Comparison of ENCODE assay signal across 29 cellular contexts in the genomic region with DNA sequence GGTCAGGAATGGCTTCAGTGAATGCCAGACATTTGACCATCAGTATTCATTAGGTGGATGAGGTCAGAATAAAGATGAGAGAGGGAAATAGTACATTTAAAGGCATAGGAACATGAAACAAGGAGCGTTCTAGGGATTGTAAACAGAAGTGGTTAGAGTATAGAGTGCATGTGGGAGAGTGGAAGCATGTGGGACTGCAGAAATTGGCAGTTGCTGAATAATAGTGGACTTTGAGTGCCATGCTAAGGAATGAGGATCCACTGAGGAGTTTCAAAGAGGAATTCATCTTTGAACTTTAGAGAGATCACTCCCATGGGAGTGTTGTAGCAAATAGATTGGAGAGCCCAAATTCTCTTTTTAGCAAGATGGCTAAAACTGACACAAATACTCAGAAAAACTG. TPM values are rescaled to one million over a fixed set of nuclear protein-coding genes. Genes with fewer than 3 reads are reported as not detected.
"Had no signal": no experiment of that assay in that cellular context is flagged by ENCODE, and none has a peak within 500 bp of the region (broad histone marks: within the 10 kb centered on the region; RNA-seq: fewer than 3 reads in every experiment).

No MANE protein-coding gene starts in this region.

- H3K9me3 ChIP-seq: SJCRH30, SK-N-SH had no signal

- H3K4me3 ChIP-seq: MG63, SJCRH30 had no signal

- H3K4me3 Mint-ChIP-seq: activated CD8-positive, alpha-beta T cell treated with anti-CD3 and anti-CD28 coated beads, Interleukin-2, amount 10 ng/mL, durations not matched to agents 7 days and 5 days; activated naive CD8-positive, alpha-beta T cell treated with anti-CD3 and anti-CD28 coated beads, Interleukin-2, amount 10 ng/mL, durations not matched to agents 7 days and 5 days; WTC11 had no signal

- H3K36me3 ChIP-seq: SJCRH30 had no signal

- H3K9me3 Mint-ChIP-seq: activated naive CD8-positive, alpha-beta T cell treated with anti-CD3 and anti-CD28 coated beads, Interleukin-2, amount 10 ng/mL, durations not matched to agents 7 days and 5 days had no signal

- H3K4me1 Mint-ChIP-seq: activated naive CD8-positive, alpha-beta T cell treated with anti-CD3 and anti-CD28 coated beads, Interleukin-2, amount 10 ng/mL, durations not matched to agents 7 days and 5 days had no signal

- ATAC-seq: activated CD8-positive, alpha-beta T cell treated with anti-CD3 and anti-CD28 coated beads, Interleukin-2, amount 10 ng/mL, durations not matched to agents 7 days and 5 days; Panc1 had no signal

- H3K9me2 ChIP-seq: SK-N-SH had no signal

- DNase-seq: activated CD4-positive, alpha-beta T cell treated with anti-CD3 and anti-CD28 coated beads for 48 hours; activated CD4-positive, alpha-beta T cell treated with anti-CD3 and anti-CD28 coated beads, Interleukin-2, amount 50 U/mL, for 4 hours; activated CD4-positive, CD25-positive, alpha-beta regulatory T cell treated with anti-CD3 and anti-CD28 coated beads, Interleukin-2, amount 50 U/mL, for 72 hours; activated CD8-positive, alpha-beta memory T cell treated with anti-CD3 and anti-CD28 coated beads, Interleukin-2, amount 50 U/mL, for 48 hours; activated CD8-positive, alpha-beta T cell treated with anti-CD3 and anti-CD28 coated beads, Interleukin-2, amount 10 ng/mL, durations not matched to agents 7 days and 5 days; activated naive CD4-positive, alpha-beta T cell treated with anti-CD3 and anti-CD28 coated beads, Interleukin-2, amount 50 U/mL, for 16 hours; activated naive CD8-positive, alpha-beta T cell treated with anti-CD3 and anti-CD28 coated beads, Interleukin-2, amount 10 ng/mL, durations not matched to agents 7 days and 5 days; activated T-cell treated with anti-CD3 and anti-CD28 coated beads, Interleukin-2, amount 50 U/mL, for 1 hour; aorta; central memory CD4-positive, alpha-beta T cell; MG63; MV-4-11; NCI-H1092 treated with DMSO at 0.1 percent for 48 hours; NCI-H1417 treated with DMSO at 0.1 percent for 48 hours; NCI-H1694; NCI-H2029; NCI-H345; NCI-H510A; NCI-H69; NK-92 treated with Interleukin-12 subunit alpha and Interleukin-12 subunit beta, amount 100 ng/mL, for 24 hours; OCI-M1; Right ventricle myocardium superior; RPMI8226; SJCRH30; SK-N-SH had no signal

- H3K9ac ChIP-seq: SK-N-SH had no signal

- H3K27ac Mint-ChIP-seq: activated CD8-positive, alpha-beta T cell treated with anti-CD3 and anti-CD28 coated beads, Interleukin-2, amount 10 ng/mL, durations not matched to agents 7 days and 5 days; activated naive CD8-positive, alpha-beta T cell treated with anti-CD3 and anti-CD28 coated beads, Interleukin-2, amount 10 ng/mL, durations not matched to agents 7 days and 5 days; WTC11 had no signal

- H3K27me3 ChIP-seq: MG63, SJCRH30 had no signal

- H3K27me3 Mint-ChIP-seq: activated naive CD8-positive, alpha-beta T cell treated with anti-CD3 and anti-CD28 coated beads, Interleukin-2, amount 10 ng/mL, durations not matched to agents 7 days and 5 days had no signal

- H3K27ac ChIP-seq: SJCRH30 had no signal

RNA-seq across cellular contexts. Expression of gene CHRDL2, which starts 25.3 kb away (rescaled TPM):
- total RNA-seq: activated CD8-positive, alpha-beta T cell treated with anti-CD3 and anti-CD28 coated beads, Interleukin-2, amount 10 ng/mL, durations not matched to agents 7 days and 5 days; activated naive CD8-positive, alpha-beta T cell treated with anti-CD3 and anti-CD28 coated beads, Interleukin-2, amount 10 ng/mL, durations not matched to agents 7 days and 5 days; bronchial epithelial cell; SJCRH30; T-helper 1 cell treated with Interleukin-12 subunit alpha and Interleukin-12 subunit beta and Interleukin-4 antibody, amounts not matched to agents 30 ng/mL and 1 ng/mL, for 36 hours had no signal
- polyA plus RNA-seq: SK-N-SH had no signal
